1 cellular context compared by ENCODE assay signal in the genomic region with DNA sequence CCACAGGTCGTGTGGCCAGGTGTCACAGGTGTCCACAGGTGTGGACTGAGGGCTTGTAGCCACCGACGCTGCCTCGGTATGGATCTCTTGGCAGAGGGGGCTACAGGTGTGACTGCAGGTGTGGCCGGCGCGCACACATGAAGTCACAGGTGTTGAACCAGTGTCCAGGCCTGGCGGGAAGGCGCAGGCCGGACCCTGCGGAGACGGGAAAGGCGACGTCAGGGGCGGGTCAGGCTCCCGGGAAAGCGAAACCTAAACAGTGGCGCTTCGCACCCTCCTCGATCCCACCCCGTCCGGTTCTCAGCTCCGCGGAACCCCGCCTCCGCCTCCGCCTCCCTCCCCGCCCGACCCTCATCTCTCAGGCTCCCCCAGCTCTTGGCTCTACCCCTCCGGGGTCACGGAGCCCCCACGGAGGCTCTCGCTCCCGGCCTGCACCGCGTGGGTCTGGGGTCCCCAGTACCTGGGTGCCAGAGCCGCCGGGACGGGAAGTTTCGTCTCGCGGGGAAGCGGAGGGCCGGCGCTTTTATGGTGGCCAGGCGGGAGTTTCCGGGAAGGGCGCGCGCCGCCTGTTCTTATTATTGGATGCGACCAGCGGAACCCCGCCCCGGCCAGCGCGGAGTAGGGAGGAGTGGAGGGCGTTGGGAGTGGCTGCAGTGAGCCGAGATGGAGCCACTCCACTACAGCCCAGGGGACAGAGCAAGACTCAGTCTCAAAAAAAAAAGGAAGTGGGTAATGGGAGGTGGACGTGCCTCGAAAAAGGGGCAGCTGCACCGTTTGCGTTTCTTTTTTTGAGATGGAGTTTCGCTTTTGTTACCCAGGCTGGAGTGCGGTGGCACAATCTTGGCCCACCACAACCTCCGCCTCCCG.
A peak's percentile ranks its signal among the peaks of the same experiment; 100 is the strongest.
TF ChIP-seq lines count a peak whose summit lies in the region.

A gene (minus strand): TSS at position 498 of the 867 bp plus-strand sequence. CDS start 586 bp downstream, outside the sequence.

TF ChIP-seq in K562, 482 proteins besides CTCF, POLR2A, EP300 and RAD21 (continued from another document):
- TF ChIP-seq, protein P1, sequence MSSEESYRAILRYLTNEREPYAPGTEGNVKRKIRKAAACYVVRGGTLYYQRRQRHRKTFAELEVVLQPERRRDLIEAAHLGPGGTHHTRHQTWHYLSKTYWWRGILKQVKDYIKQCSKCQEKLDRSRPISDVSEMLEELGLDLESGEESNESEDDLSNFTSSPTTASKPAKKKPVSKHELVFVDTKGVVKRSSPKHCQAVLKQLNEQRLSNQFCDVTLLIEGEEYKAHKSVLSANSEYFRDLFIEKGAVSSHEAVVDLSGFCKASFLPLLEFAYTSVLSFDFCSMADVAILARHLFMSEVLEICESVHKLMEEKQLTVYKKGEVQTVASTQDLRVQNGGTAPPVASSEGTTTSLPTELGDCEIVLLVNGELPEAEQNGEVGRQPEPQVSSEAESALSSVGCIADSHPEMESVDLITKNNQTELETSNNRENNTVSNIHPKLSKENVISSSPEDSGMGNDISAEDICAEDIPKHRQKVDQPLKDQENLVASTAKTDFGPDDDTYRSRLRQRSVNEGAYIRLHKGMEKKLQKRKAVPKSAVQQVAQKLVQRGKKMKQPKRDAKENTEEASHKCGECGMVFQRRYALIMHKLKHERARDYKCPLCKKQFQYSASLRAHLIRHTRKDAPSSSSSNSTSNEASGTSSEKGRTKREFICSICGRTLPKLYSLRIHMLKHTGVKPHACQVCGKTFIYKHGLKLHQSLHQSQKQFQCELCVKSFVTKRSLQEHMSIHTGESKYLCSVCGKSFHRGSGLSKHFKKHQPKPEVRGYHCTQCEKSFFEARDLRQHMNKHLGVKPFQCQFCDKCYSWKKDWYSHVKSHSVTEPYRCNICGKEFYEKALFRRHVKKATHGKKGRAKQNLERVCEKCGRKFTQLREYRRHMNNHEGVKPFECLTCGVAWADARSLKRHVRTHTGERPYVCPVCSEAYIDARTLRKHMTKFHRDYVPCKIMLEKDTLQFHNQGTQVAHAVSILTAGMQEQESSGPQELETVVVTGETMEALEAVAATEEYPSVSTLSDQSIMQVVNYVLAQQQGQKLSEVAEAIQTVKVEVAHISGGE (CRISPR knock-in tag; IDR thresholded peaks at IDR 0.05): peak in 1 of 3 experiments; percentile 86; a peak in 2 of 6 replicates
- peak; percentile 63 for TF ChIP-seq ZFX (CRISPR knock-in tag; IDR thresholded peaks at IDR 0.05)
- no peak for TF ChIP-seq ZNF316 (IDR thresholded peaks at IDR 0.05)
- TF ChIP-seq, protein P2, sequence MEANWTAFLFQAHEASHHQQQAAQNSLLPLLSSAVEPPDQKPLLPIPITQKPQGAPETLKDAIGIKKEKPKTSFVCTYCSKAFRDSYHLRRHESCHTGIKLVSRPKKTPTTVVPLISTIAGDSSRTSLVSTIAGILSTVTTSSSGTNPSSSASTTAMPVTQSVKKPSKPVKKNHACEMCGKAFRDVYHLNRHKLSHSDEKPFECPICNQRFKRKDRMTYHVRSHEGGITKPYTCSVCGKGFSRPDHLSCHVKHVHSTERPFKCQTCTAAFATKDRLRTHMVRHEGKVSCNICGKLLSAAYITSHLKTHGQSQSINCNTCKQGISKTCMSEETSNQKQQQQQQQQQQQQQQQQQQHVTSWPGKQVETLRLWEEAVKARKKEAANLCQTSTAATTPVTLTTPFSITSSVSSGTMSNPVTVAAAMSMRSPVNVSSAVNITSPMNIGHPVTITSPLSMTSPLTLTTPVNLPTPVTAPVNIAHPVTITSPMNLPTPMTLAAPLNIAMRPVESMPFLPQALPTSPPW (CRISPR knock-in tag; IDR thresholded peaks at IDR 0.05): peak; percentile 86
- TF ChIP-seq, protein P3, sequence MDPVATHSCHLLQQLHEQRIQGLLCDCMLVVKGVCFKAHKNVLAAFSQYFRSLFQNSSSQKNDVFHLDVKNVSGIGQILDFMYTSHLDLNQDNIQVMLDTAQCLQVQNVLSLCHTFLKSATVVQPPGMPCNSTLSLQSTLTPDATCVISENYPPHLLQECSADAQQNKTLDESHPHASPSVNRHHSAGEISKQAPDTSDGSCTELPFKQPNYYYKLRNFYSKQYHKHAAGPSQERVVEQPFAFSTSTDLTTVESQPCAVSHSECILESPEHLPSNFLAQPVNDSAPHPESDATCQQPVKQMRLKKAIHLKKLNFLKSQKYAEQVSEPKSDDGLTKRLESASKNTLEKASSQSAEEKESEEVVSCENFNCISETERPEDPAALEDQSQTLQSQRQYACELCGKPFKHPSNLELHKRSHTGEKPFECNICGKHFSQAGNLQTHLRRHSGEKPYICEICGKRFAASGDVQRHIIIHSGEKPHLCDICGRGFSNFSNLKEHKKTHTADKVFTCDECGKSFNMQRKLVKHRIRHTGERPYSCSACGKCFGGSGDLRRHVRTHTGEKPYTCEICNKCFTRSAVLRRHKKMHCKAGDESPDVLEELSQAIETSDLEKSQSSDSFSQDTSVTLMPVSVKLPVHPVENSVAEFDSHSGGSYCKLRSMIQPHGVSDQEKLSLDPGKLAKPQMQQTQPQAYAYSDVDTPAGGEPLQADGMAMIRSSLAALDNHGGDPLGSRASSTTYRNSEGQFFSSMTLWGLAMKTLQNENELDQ (CRISPR knock-in tag; IDR thresholded peaks at IDR 0.05; ENCODE audit: borderline replicate concordance): no peak
- peak in 1 of 2 experiments; percentile 18; a peak in 1 of 4 replicates for TF ChIP-seq FOXK2 (conservative IDR thresholded peaks at IDR 0.05 in 1 of 2, IDR thresholded peaks at IDR 0.05 in 1 of 2; ENCODE audit: low read depth in 2 of 2)
- TF ChIP-seq, protein P4, sequence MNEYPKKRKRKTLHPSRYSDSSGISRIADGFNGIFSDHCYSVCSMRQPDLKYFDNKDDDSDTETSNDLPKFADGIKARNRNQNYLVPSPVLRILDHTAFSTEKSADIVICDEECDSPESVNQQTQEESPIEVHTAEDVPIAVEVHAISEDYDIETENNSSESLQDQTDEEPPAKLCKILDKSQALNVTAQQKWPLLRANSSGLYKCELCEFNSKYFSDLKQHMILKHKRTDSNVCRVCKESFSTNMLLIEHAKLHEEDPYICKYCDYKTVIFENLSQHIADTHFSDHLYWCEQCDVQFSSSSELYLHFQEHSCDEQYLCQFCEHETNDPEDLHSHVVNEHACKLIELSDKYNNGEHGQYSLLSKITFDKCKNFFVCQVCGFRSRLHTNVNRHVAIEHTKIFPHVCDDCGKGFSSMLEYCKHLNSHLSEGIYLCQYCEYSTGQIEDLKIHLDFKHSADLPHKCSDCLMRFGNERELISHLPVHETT (CRISPR knock-in tag; conservative IDR thresholded peaks at IDR 0.05 in 1 of 2, IDR thresholded peaks at IDR 0.05 in 1 of 2): 0 out of 4 replicates have a peak, but pooled peaks of 1 of the 2 experiments have one; percentile 25
